10 cellular contexts compared by ENCODE assay signal in genomic region chr1:13009348-13009747, GRCh38. TPM values are rescaled to one million over a fixed set of nuclear protein-coding genes. Genes with fewer than 3 reads are reported as not detected.
"Had no signal": no experiment of that assay in that cellular context is flagged by ENCODE, and none has a peak within 500 bp of the region (broad histone marks: within the 10 kb centered on the region; RNA-seq: fewer than 3 reads in every experiment).

No MANE protein-coding gene starts in this region.

RNA-seq across cellular contexts. Expression of gene PRAMEF27, which starts 47.0 kb away (rescaled TPM):
- total RNA-seq: OCI-LY7, PC-3, PC-9, Peyer's patch, Right ventricle myocardium inferior, Right ventricle myocardium superior, RPMI7951, SJCRH30, SJSA1, SK-MEL-5 had no signal

RNA-seq across cellular contexts. Expression of gene HNRNPCL3, which starts 51.2 kb away (rescaled TPM):
- total RNA-seq: OCI-LY7, PC-3, PC-9, Peyer's patch, Right ventricle myocardium inferior, Right ventricle myocardium superior, RPMI7951, SJCRH30, SJSA1, SK-MEL-5 had no signal
